Comparison of ENCODE assay signal across 8 cellular contexts in genomic region chr1:165826565-165826964, GRCh38. TPM values are rescaled to one million over a fixed set of nuclear protein-coding genes. Genes with fewer than 3 reads are reported as not detected.
DNase-seq lines count a peak whose midpoint lies in the region; ATAC-seq and TF ChIP-seq lines count a peak whose summit lies in the region.

No MANE protein-coding gene starts in this region.

- H3K27me3 ChIP-seq in uterus = no peaks in the 10 kb centered on the region

- H3K4me3 ChIP-seq in uterus = peak overlapping the region in 1 of 2 donors; percentile 41

- no peak overlapping the region for H3K27ac Mint-ChIP-seq in stimulated activated naive CD8-positive, alpha-beta T cell treated with anti-CD3 and anti-CD28 coated beads, Interleukin-15, Interleukin-2, amounts not matched to agents 100 ng/mL and 50 ng/mL, for 24 hours
- H3K27ac Mint-ChIP-seq in mesothelial cell of epicardium = peak overlapping the region; percentile 86

- H3K4me1 ChIP-seq in uterus = no peaks in the 10 kb centered on the region

- H3K4me3 Mint-ChIP-seq in stimulated activated naive CD8-positive, alpha-beta T cell treated with anti-CD3 and anti-CD28 coated beads, Interleukin-15, Interleukin-2, amounts not matched to agents 100 ng/mL and 50 ng/mL, for 24 hours = peak overlapping the region; percentile 83
- peak overlapping the region; percentile 71 for H3K4me3 Mint-ChIP-seq in mesothelial cell of epicardium

- intact Hi-C loops in uterus (cut with DNase I; ENCODE audit: low total_unique reads) = no loop called here

- H3K4me1 Mint-ChIP-seq in stimulated activated naive CD8-positive, alpha-beta T cell treated with anti-CD3 and anti-CD28 coated beads, Interleukin-15, Interleukin-2, amounts not matched to agents 100 ng/mL and 50 ng/mL, for 24 hours (ENCODE audit: low read depth) = peaks cover 21% of the 10 kb centered on the region
- peaks cover 10% of the 10 kb centered on the region for H3K4me1 Mint-ChIP-seq in mesothelial cell of epicardium

- H3K36me3 ChIP-seq in uterus = no peaks in the 10 kb centered on the region

- H3K27ac ChIP-seq in angular gyrus (ENCODE audit: low read depth, low read length) (peak overlapping the region; percentile 9), uterus (peak overlapping the region; percentile 86 to 91)

- no peaks in the 10 kb centered on the region for H3K27me3 Mint-ChIP-seq in stimulated activated naive CD8-positive, alpha-beta T cell treated with anti-CD3 and anti-CD28 coated beads, Interleukin-15, Interleukin-2, amounts not matched to agents 100 ng/mL and 50 ng/mL, for 24 hours
- H3K27me3 Mint-ChIP-seq in mesothelial cell of epicardium (ENCODE audit: low read depth) = no peaks in the 10 kb centered on the region

- ATAC-seq in stimulated activated naive CD8-positive, alpha-beta T cell treated with anti-CD3 and anti-CD28 coated beads, Interleukin-15, Interleukin-2, amounts not matched to agents 100 U/mL and 50 U/mL, for 24 hours = no peak
- ATAC-seq in GM19035 (IDR thresholded peaks at IDR 0.05; ENCODE audit: unreplicated experiment) = no peak

- no peak for TF ChIP-seq CTCF in mesothelial cell of epicardium (IDR thresholded peaks at IDR 0.05; ENCODE audit: unreplicated experiment)
- TF ChIP-seq CTCF in uterus (IDR thresholded peaks at IDR 0.05) = no peak

- peaks cover 20% of the 10 kb centered on the region for H3K36me3 Mint-ChIP-seq in stimulated activated naive CD8-positive, alpha-beta T cell treated with anti-CD3 and anti-CD28 coated beads, Interleukin-15, Interleukin-2, amounts not matched to agents 100 ng/mL and 50 ng/mL, for 24 hours (ENCODE audit: low read depth)
- no peaks in the 10 kb centered on the region for H3K36me3 Mint-ChIP-seq in mesothelial cell of epicardium

- no peaks in the 10 kb centered on the region for H3K9me3 Mint-ChIP-seq in stimulated activated naive CD8-positive, alpha-beta T cell treated with anti-CD3 and anti-CD28 coated beads, Interleukin-15, Interleukin-2, amounts not matched to agents 100 ng/mL and 50 ng/mL, for 24 hours
- H3K9me3 Mint-ChIP-seq in mesothelial cell of epicardium = no peaks in the 10 kb centered on the region

- no peaks in the 10 kb centered on the region for H3K9me3 ChIP-seq in uterus

- DNase-seq in stimulated activated naive CD8-positive, alpha-beta T cell treated with anti-CD3 and anti-CD28 coated beads, Interleukin-15, Interleukin-2, amounts not matched to agents 100 U/mL and 50 U/mL, for 24 hours = no peak
- DNase-seq in mesothelial cell of epicardium (ENCODE audit: low spot score in 2 of 2, unreplicated experiment in 2 of 2) (no peak), uterus (no peak), NCI-H446 (lab: John Stamatoyannopoulos, UW) (no peak)
- DNase-seq in activated CD8-positive, alpha-beta memory T cell treated with anti-CD3 and anti-CD28 coated beads, Interleukin-2, amount 50 U/mL, for 4 hours = no peak

- no peak for TF ChIP-seq POLR2A in uterus (IDR thresholded peaks at IDR 0.05)

RNA-seq across cellular contexts. Expression of gene UCK2, which starts 0.8 kb away (rescaled TPM):
- total RNA-seq in mesothelial cell of epicardium (37.5 to 44.5 TPM (median 40.9 TPM) in 3 replicates), uterus (10 to 100 TPM in 3 of 4 donors, 1 to 10 TPM in 1; 3.5 to 34.1 (median 25.7) TPM)

RNA-seq across cellular contexts. Expression of gene TMCO1, which starts 57.9 kb away (rescaled TPM):
- total RNA-seq in mesothelial cell of epicardium (61.7 to 69.6 TPM (median 69.2 TPM) in 3 replicates), uterus (10 to 100 TPM; 36.2 to 87.1 (median 54.8) TPM)
